ENCODE assay signal across 29 cellular contexts in genomic region chr11:94563848-94564442, GRCh38. TPM values are rescaled to one million over a fixed set of nuclear protein-coding genes. Genes with fewer than 3 reads are reported as not detected.
DNase-seq lines count a peak whose midpoint lies in the region; ATAC-seq, FAIRE-seq and TF ChIP-seq lines count a peak whose summit lies in the region.
"Had no signal": no experiment of that assay in that cellular context is flagged by ENCODE, and none has a peak within 500 bp of the region (broad histone marks: within the 10 kb centered on the region; RNA-seq: fewer than 3 reads in every experiment).

No MANE protein-coding gene starts in this region.

- BruUV-seq in PC-3 (replicated peaks; lab: Mats Ljungman, UMichigan): no TSS peak

- H2AFZ ChIP-seq in PC-3 (ENCODE audit: low read length) (no peak overlapping the region), neural progenitor cell (replicated peaks) (no peak overlapping the region)
- H2AFZ ChIP-seq: parathyroid adenoma, PC-9 had no signal

- no peak overlapping the region for H3K27ac Mint-ChIP-seq in neural progenitor cell
- H3K27ac Mint-ChIP-seq in activated CD4-positive, alpha-beta T cell treated with anti-CD3 and anti-CD28 coated beads for 36 hours: no peak overlapping the region
- H3K27ac Mint-ChIP-seq: activated B cell treated with CpG ODN at 0.5 μM for 24 hours; activated CD8-positive, alpha-beta memory T cell treated with anti-CD3 and anti-CD28 coated beads, Interleukin-2, amount 10 ng/mL, durations not matched to agents 7 days and 5 days; activated naive CD8-positive, alpha-beta T cell treated with anti-CD3 and anti-CD28 coated beads, Interleukin-2, amount 50 U/mL, for 24 hours; natural killer cell treated with Interleukin-12 subunit alpha and Interleukin-12 subunit beta and Interleukin-15 and Interleukin-18, amount 100 ng/mL, for 72 hours; type B pancreatic cell had no signal

- no peaks in the 10 kb centered on the region for H3K27me3 ChIP-seq in PC-3 (ENCODE audit: low read length)
- no peaks in the 10 kb centered on the region for H3K27me3 ChIP-seq in small intestine (ENCODE audit: control insufficient read depth in 2 of 2, insufficient read depth in 2 of 2, low read length in 2 of 2)
- no peaks in the 10 kb centered on the region for H3K27me3 ChIP-seq in neural progenitor cell
- H3K27me3 ChIP-seq: spleen had no signal

- no peaks in the 10 kb centered on the region for H3K9me2 ChIP-seq in PC-3 (replicated peaks; ENCODE audit: low read length)

- POLR2A ChIA-PET in PC-3 (lab: Charles Lee; ENCODE audit: unreplicated experiment): no interaction called here
- POLR2A ChIA-PET in activated CD4-positive, alpha-beta T cell treated with anti-CD3 and anti-CD28 coated beads for 36 hours (lab: Charles Lee): no interaction called here

- H3K27ac ChIP-seq in PC-3 (ENCODE audit: low read length): no peak overlapping the region
- no peak overlapping the region for H3K27ac ChIP-seq in small intestine (ENCODE audit: low read depth in 1 of 2, low read length in 1 of 2)
- no peak overlapping the region for H3K27ac ChIP-seq in neural progenitor cell
- H3K27ac ChIP-seq: KMS-11, parathyroid adenoma, PC-9, spleen had no signal

- H3K4me1 Mint-ChIP-seq in neural progenitor cell: peaks cover 6% of the 10 kb centered on the region
- H3K4me1 Mint-ChIP-seq in activated CD4-positive, alpha-beta T cell treated with anti-CD3 and anti-CD28 coated beads for 36 hours: no peaks in the 10 kb centered on the region
- H3K4me1 Mint-ChIP-seq: activated B cell treated with CpG ODN at 0.5 μM for 24 hours; activated naive CD8-positive, alpha-beta T cell treated with anti-CD3 and anti-CD28 coated beads, Interleukin-2, amount 50 U/mL, for 24 hours had no signal

- H3K9ac ChIP-seq in PC-3 (ENCODE audit: low read length) (no peak overlapping the region), neural progenitor cell (no peak overlapping the region)
- H3K9ac ChIP-seq: KMS-11, parathyroid adenoma had no signal

- H3K9me3 ChIP-seq in PC-3 (ENCODE audit: low read length): no peaks in the 10 kb centered on the region
- no peaks in the 10 kb centered on the region for H3K9me3 ChIP-seq in small intestine (ENCODE audit: control insufficient read depth, low read depth)
- no peaks in the 10 kb centered on the region for H3K9me3 ChIP-seq in neural progenitor cell (ENCODE audit: low read depth)
- H3K9me3 ChIP-seq: spleen had no signal

- H3K4me2 ChIP-seq in PC-3 (ENCODE audit: low read length) (no peak overlapping the region), neural progenitor cell (no peak overlapping the region)
- H3K4me2 ChIP-seq: KMS-11, PC-9 had no signal

- H3K4me3 ChIP-seq in PC-3 (ENCODE audit: low read length): no peak overlapping the region
- H3K4me3 ChIP-seq in small intestine (ENCODE audit: low read depth in 1 of 2, low read length in 2 of 2): no peak overlapping the region
- no peak overlapping the region for H3K4me3 ChIP-seq in neural progenitor cell
- H3K4me3 ChIP-seq: GM12878, PC-9, spleen had no signal

- CTCF ChIA-PET in PC-3 (lab: Charles Lee): no interaction called here
- CTCF ChIA-PET in activated CD4-positive, alpha-beta T cell treated with anti-CD3 and anti-CD28 coated beads for 36 hours (lab: Charles Lee): no interaction called here

- no peak overlapping the region for H3K4me3 Mint-ChIP-seq in neural progenitor cell
- H3K4me3 Mint-ChIP-seq in activated CD4-positive, alpha-beta T cell treated with anti-CD3 and anti-CD28 coated beads for 36 hours: no peak overlapping the region
- H3K4me3 Mint-ChIP-seq: activated B cell treated with CpG ODN at 0.5 μM for 24 hours; activated CD8-positive, alpha-beta memory T cell treated with anti-CD3 and anti-CD28 coated beads, Interleukin-2, amount 10 ng/mL, durations not matched to agents 7 days and 5 days; activated naive CD8-positive, alpha-beta T cell treated with anti-CD3 and anti-CD28 coated beads, Interleukin-2, amount 50 U/mL, for 24 hours; natural killer cell treated with Interleukin-12 subunit alpha and Interleukin-12 subunit beta and Interleukin-15 and Interleukin-18, amount 100 ng/mL, for 72 hours; type B pancreatic cell had no signal

- no peaks in the 10 kb centered on the region for H3K9me3 Mint-ChIP-seq in neural progenitor cell
- no peaks in the 10 kb centered on the region for H3K9me3 Mint-ChIP-seq in activated CD4-positive, alpha-beta T cell treated with anti-CD3 and anti-CD28 coated beads for 36 hours (ENCODE audit: low read depth)
- H3K9me3 Mint-ChIP-seq: activated B cell treated with CpG ODN at 0.5 μM for 24 hours; activated naive CD8-positive, alpha-beta T cell treated with anti-CD3 and anti-CD28 coated beads, Interleukin-2, amount 50 U/mL, for 24 hours; natural killer cell treated with Interleukin-12 subunit alpha and Interleukin-12 subunit beta and Interleukin-15 and Interleukin-18, amount 100 ng/mL, for 72 hours; type B pancreatic cell had no signal

- FAIRE-seq in GM12892 (lab: Jason Lieb, UNC) (peak; percentile 46), small intestine (lab: Jason Lieb, UNC) (no peak)
- FAIRE-seq: GM12878, HTR-8/SVneo had no signal

- WGBS in small intestine, 3 donors: 38 to 66% (median 50%) methylated on average over 8 of the region's 8 CpGs

- no peaks in the 10 kb centered on the region for H4K20me1 ChIP-seq in PC-3 (ENCODE audit: low read length)
- no peaks in the 10 kb centered on the region for H4K20me1 ChIP-seq in neural progenitor cell (ENCODE audit: low read depth)

- peak; percentile 37 for ATAC-seq in PC-3
- ATAC-seq in esophagus mucosa: peak; percentile 11
- ATAC-seq in activated CD4-positive, alpha-beta T cell treated with anti-CD3 and anti-CD28 coated beads for 36 hours: no peak
- ATAC-seq: activated CD8-positive, alpha-beta memory T cell treated with anti-CD3 and anti-CD28 coated beads, Interleukin-2, amount 10 ng/mL, durations not matched to agents 7 days and 5 days; activated naive CD8-positive, alpha-beta T cell treated with anti-CD3 and anti-CD28 coated beads, Interleukin-2, amount 50 U/mL, for 24 hours; natural killer cell treated with Interleukin-12 subunit alpha and Interleukin-12 subunit beta and Interleukin-15 and Interleukin-18, amount 100 ng/mL, for 72 hours had no signal

- H3F3A ChIP-seq in PC-3 (ENCODE audit: low read length, unreplicated experiment) (no peaks in the 10 kb centered on the region), neural progenitor cell (ENCODE audit: low read depth) (no peaks in the 10 kb centered on the region)

- no peaks in the 10 kb centered on the region for H3K27me3 Mint-ChIP-seq in neural progenitor cell (ENCODE audit: insufficient read depth, low read depth)
- H3K27me3 Mint-ChIP-seq in activated CD4-positive, alpha-beta T cell treated with anti-CD3 and anti-CD28 coated beads for 36 hours: no peaks in the 10 kb centered on the region
- H3K27me3 Mint-ChIP-seq: activated B cell treated with CpG ODN at 0.5 μM for 24 hours; activated CD8-positive, alpha-beta memory T cell treated with anti-CD3 and anti-CD28 coated beads, Interleukin-2, amount 10 ng/mL, durations not matched to agents 7 days and 5 days; activated naive CD8-positive, alpha-beta T cell treated with anti-CD3 and anti-CD28 coated beads, Interleukin-2, amount 50 U/mL, for 24 hours; natural killer cell treated with Interleukin-12 subunit alpha and Interleukin-12 subunit beta and Interleukin-15 and Interleukin-18, amount 100 ng/mL, for 72 hours; type B pancreatic cell had no signal

- DNase-seq in GM12892 (ENCODE audit: insufficient read length): no peak
- no peak for DNase-seq in PC-3
- peak; percentile 54 for DNase-seq in small intestine
- DNase-seq in DMS53 treated with DMSO at 0.1 percent for 48 hours (lab: John Stamatoyannopoulos, UW; ENCODE audit: unreplicated experiment): no peak
- no peak for DNase-seq in neural progenitor cell (ENCODE audit: low spot score)
- no peak for DNase-seq in activated CD4-positive, alpha-beta T cell treated with anti-CD3 and anti-CD28 coated beads for 36 hours
- DNase-seq: activated B cell treated with CpG ODN at 0.5 μM for 24 hours; activated CD8-positive, alpha-beta memory T cell treated with anti-CD3 and anti-CD28 coated beads, Interleukin-2, amount 10 ng/mL, durations not matched to agents 7 days and 5 days; activated naive CD8-positive, alpha-beta T cell treated with anti-CD3 and anti-CD28 coated beads, Interleukin-2, amount 50 U/mL, for 24 hours; activated T-cell treated with anti-CD3 and anti-CD28 coated beads, Interleukin-2, amount 50 U/mL, for 48 hours; C1 segment of cervical spinal cord; cerebellar nuclear complex; H7; MM.1S; NCI-H510A treated with DMSO at 0.1 percent for 48 hours; SIG-M5; spleen; stimulated activated CD4-positive, alpha-beta T cell treated with anti-CD3 and anti-CD28 coated beads, Interleukin-2, amount 100 ng/mL, for 48 hours; T1000 had no signal

- no peaks in the 10 kb centered on the region for H3K79me2 ChIP-seq in PC-3 (ENCODE audit: low read length)
- H3K79me2 ChIP-seq in neural progenitor cell (ENCODE audit: low read depth): no peaks in the 10 kb centered on the region
- H3K79me2 ChIP-seq: parathyroid adenoma had no signal

- intact Hi-C loops in PC-3 (cut with micrococcal nuclease): loop anchor here (1.0 kb wide), 1 partner anchor 45 kb away; no protein-coding TSS in a partner anchor
- intact Hi-C loops in activated CD4-positive, alpha-beta T cell treated with anti-CD3 and anti-CD28 coated beads for 36 hours (cut with DNase I, micrococcal nuclease): no loop called here

- TF ChIP-seq CTCF in PC-3 (conservative IDR thresholded peaks at IDR 0.05; ENCODE audit: low read depth, low read length) (no peak), neural progenitor cell (IDR thresholded peaks at IDR 0.05) (no peak)

- H3K4me1 ChIP-seq in PC-3 (ENCODE audit: insufficient read depth, low read length) (peaks cover 13% of the 10 kb centered on the region), small intestine (ENCODE audit: control insufficient read depth in 2 of 2, insufficient read depth in 1 of 2, low read depth in 1 of 2, low read length in 1 of 2) (peaks cover 0 to 4% of the 10 kb centered on the region in 2 donors), neural progenitor cell (no peaks in the 10 kb centered on the region)
- H3K4me1 ChIP-seq: parathyroid adenoma had no signal

- no peak for TF ChIP-seq POLR2A in GM12892 (IDR thresholded peaks at IDR 0.05; ENCODE audit: low read depth, low read length)

- H3K36me3 ChIP-seq in PC-3 (ENCODE audit: low read depth, low read length): no peaks in the 10 kb centered on the region
- H3K36me3 ChIP-seq in small intestine (ENCODE audit: control insufficient read depth in 2 of 2, insufficient read depth in 2 of 2, low read length in 2 of 2): no peaks in the 10 kb centered on the region
- no peaks in the 10 kb centered on the region for H3K36me3 ChIP-seq in neural progenitor cell
- H3K36me3 ChIP-seq: spleen had no signal

- no peaks in the 10 kb centered on the region for H3K36me3 Mint-ChIP-seq in neural progenitor cell
- no peaks in the 10 kb centered on the region for H3K36me3 Mint-ChIP-seq in activated CD4-positive, alpha-beta T cell treated with anti-CD3 and anti-CD28 coated beads for 36 hours (ENCODE audit: low read depth)
- H3K36me3 Mint-ChIP-seq: activated CD8-positive, alpha-beta memory T cell treated with anti-CD3 and anti-CD28 coated beads, Interleukin-2, amount 10 ng/mL, durations not matched to agents 7 days and 5 days; natural killer cell treated with Interleukin-12 subunit alpha and Interleukin-12 subunit beta and Interleukin-15 and Interleukin-18, amount 100 ng/mL, for 72 hours; type B pancreatic cell had no signal

RNA-seq across cellular contexts. Expression of gene PIWIL4, which starts 3.2 kb away (rescaled TPM):
- 0.40 TPM for polyA plus RNA-seq in GM12892 (2012; ENCODE audit: missing spikeins)
- total RNA-seq in PC-3 (2014; rRNA removed) (0.15 and 0.17 TPM in 2 replicates), esophagus mucosa (0.80 TPM), neural progenitor cell (ENCODE audit: low replicate concordance) (1.1 and 1.3 TPM in 2 replicates)
- 10 to 100 TPM in 2 of 3 donors, 1 to 10 TPM in 1; 8.0 to 23.5 (median 15.4) TPM for polyA plus RNA-seq in small intestine
- total RNA-seq in activated CD4-positive, alpha-beta T cell treated with anti-CD3 and anti-CD28 coated beads for 36 hours: under 1 TPM; 0.37 to 0.48 TPM

RNA-seq across cellular contexts. Expression of gene FUT4, which starts 20.2 kb away (rescaled TPM):
- polyA plus RNA-seq in GM12892 (2012; ENCODE audit: missing spikeins): 1.4 TPM
- total RNA-seq in PC-3 (2014; rRNA removed) (2.8 and 4.1 TPM in 2 replicates), esophagus mucosa (1.4 TPM), neural progenitor cell (ENCODE audit: low replicate concordance) (2.4 and 2.7 TPM in 2 replicates)
- 10 to 100 TPM in 1 of 3 donors, 1 to 10 TPM in 2; 6.0 to 15.9 (median 8.6) TPM for polyA plus RNA-seq in small intestine
- total RNA-seq in activated CD4-positive, alpha-beta T cell treated with anti-CD3 and anti-CD28 coated beads for 36 hours: 1 to 10 TPM; 4.4 to 4.9 TPM

RNA-seq across cellular contexts. Expression of gene C11orf97, which starts 51.7 kb away (rescaled TPM):
- polyA plus RNA-seq in GM12892 (2012; ENCODE audit: missing spikeins): not detected
- not detected in 2 replicates for total RNA-seq in PC-3 (2014; rRNA removed)
- total RNA-seq in esophagus mucosa: not detected
- under 1 TPM in 1 of 3 donors, not detected in 2; 0.09 TPM for polyA plus RNA-seq in small intestine
- not detected in 2 replicates for total RNA-seq in neural progenitor cell (ENCODE audit: low replicate concordance)
- not detected for total RNA-seq in activated CD4-positive, alpha-beta T cell treated with anti-CD3 and anti-CD28 coated beads for 36 hours
- total RNA-seq: activated B cell treated with CpG ODN at 0.5 μM for 24 hours; activated CD8-positive, alpha-beta memory T cell treated with anti-CD3 and anti-CD28 coated beads, Interleukin-2, amount 10 ng/mL, durations not matched to agents 7 days and 5 days; GM12878; H7; liver; mononuclear cell; natural killer cell treated with Interleukin-12 subunit alpha and Interleukin-12 subunit beta and Interleukin-15 and Interleukin-18, amount 100 ng/mL, for 72 hours; PC-9; spleen had no signal
- polyA plus RNA-seq: GM12878 had no signal
